18 cellular contexts compared by ENCODE assay signal in genomic region chr12:4434721-4435425, GRCh38. TPM values are rescaled to one million over a fixed set of nuclear protein-coding genes. Genes with fewer than 3 reads are reported as not detected.
A peak's percentile ranks its signal among the peaks of the same experiment; 100 is the strongest.
DNase-seq lines count a peak whose midpoint lies in the region; ATAC-seq and TF ChIP-seq lines count a peak whose summit lies in the region.
"Had no signal": no experiment of that assay in that cellular context is flagged by ENCODE, and none has a peak within 500 bp of the region (broad histone marks: within the 10 kb centered on the region; RNA-seq: fewer than 3 reads in every experiment).

No MANE protein-coding gene starts in this region.

- H3K27ac ChIP-seq in tibial nerve: no peak overlapping the region
- H3K27ac ChIP-seq in thyroid gland: no peak overlapping the region

- peak overlapping the region; percentile 47 for H3K4me3 Mint-ChIP-seq in dendritic cell treated with granulocyte-macrophage colony-stimulating factor and Interleukin-4, amounts not matched to agents 40 ng/mL and 50 ng/mL, for 4 days
- peak overlapping the region; percentile 11 to 14 for H3K4me3 Mint-ChIP-seq in stimulated activated naive B cell treated with anti-CD40 and anti-IgM and Interleukin-4, amounts not matched to agents 10 μg/mL and 1 μg/mL and 100 μg/mL, for 72 hours
- H3K4me3 Mint-ChIP-seq: activated naive CD8-positive, alpha-beta T cell treated with anti-CD3 and anti-CD28 coated beads, Interleukin-2, amount 10 ng/mL, durations not matched to agents 7 days and 5 days; CD4-positive, CD25-positive, alpha-beta regulatory T cell had no signal

- H3K9me3 Mint-ChIP-seq in dendritic cell treated with granulocyte-macrophage colony-stimulating factor and Interleukin-4, amounts not matched to agents 40 ng/mL and 50 ng/mL, for 4 days: no peaks in the 10 kb centered on the region
- no peaks in the 10 kb centered on the region for H3K9me3 Mint-ChIP-seq in stimulated activated naive B cell treated with anti-CD40 and anti-IgM and Interleukin-4, amounts not matched to agents 10 μg/mL and 1 μg/mL and 100 μg/mL, for 72 hours
- H3K9me3 Mint-ChIP-seq: activated naive CD8-positive, alpha-beta T cell treated with anti-CD3 and anti-CD28 coated beads, Interleukin-2, amount 10 ng/mL, durations not matched to agents 7 days and 5 days had no signal

- 84 to 87% methylated on average over 8 of the region's 8 CpGs for WGBS in tibial nerve, 2 donors
- WGBS in thyroid gland, 2 donors: 83 to 89% methylated on average over 8 of the region's 8 CpGs

- H3K27me3 ChIP-seq in tibial nerve (no peaks in the 10 kb centered on the region), thyroid gland (no peaks in the 10 kb centered on the region)

- H3K4me1 Mint-ChIP-seq in dendritic cell treated with granulocyte-macrophage colony-stimulating factor and Interleukin-4, amounts not matched to agents 40 ng/mL and 50 ng/mL, for 4 days (ENCODE audit: low read depth): peaks cover 94% of the 10 kb centered on the region
- H3K4me1 Mint-ChIP-seq in stimulated activated naive B cell treated with anti-CD40 and anti-IgM and Interleukin-4, amounts not matched to agents 10 μg/mL and 1 μg/mL and 100 μg/mL, for 72 hours: peaks cover 59 to 84% of the 10 kb centered on the region in 2 donors

- H3K36me3 ChIP-seq in tibial nerve (no peaks in the 10 kb centered on the region), thyroid gland (no peaks in the 10 kb centered on the region)

- H3K4me1 ChIP-seq in tibial nerve: no peaks in the 10 kb centered on the region
- no peaks in the 10 kb centered on the region for H3K4me1 ChIP-seq in thyroid gland

- H3K9me3 ChIP-seq in tibial nerve: no peaks in the 10 kb centered on the region
- H3K9me3 ChIP-seq in thyroid gland: no peaks in the 10 kb centered on the region

- TF ChIP-seq EP300 in tibial nerve (IDR thresholded peaks at IDR 0.05): no peak

- DNase-seq in GM12865 (ENCODE audit: low read depth) (peak; percentile 10), NOMO-1 treated with dmso at 0.1 percent for 144 hours (lab: John Stamatoyannopoulos, UW; ENCODE audit: unreplicated experiment) (peak; percentile 94), midbrain (lab: John Stamatoyannopoulos, UW) (no peak), tibial nerve (ENCODE audit: low spot score in 2 of 2) (no peak), thyroid gland (no peak)
- DNase-seq in stimulated activated naive B cell treated with anti-CD40 and anti-IgM and Interleukin-4, amounts not matched to agents 10 μg/mL and 1 μg/mL and 100 μg/mL, for 72 hours: peak; percentile 68
- DNase-seq: activated naive CD8-positive, alpha-beta T cell treated with anti-CD3 and anti-CD28 coated beads, Interleukin-2, amount 10 ng/mL, durations not matched to agents 7 days and 5 days; activated T-cell treated with anti-CD3 and anti-CD28 coated beads for 4 hours; CD4-positive, CD25-positive, alpha-beta regulatory T cell; GOT3; mesendoderm; NCI-H1105 treated with DMSO at 0.1 percent for 48 hours; NCI-H2227 treated with DMSO at 0.1 percent for 48 hours had no signal

- TF ChIP-seq POLR2A in tibial nerve (IDR thresholded peaks at IDR 0.05) (no peak), thyroid gland (IDR thresholded peaks at IDR 0.05) (no peak)

- H3K4me3 ChIP-seq in GM12865 (ENCODE audit: low read depth, low read length) (no peak overlapping the region), tibial nerve (no peak overlapping the region), thyroid gland (replicated peaks in 1 of 3) (no peak overlapping the region)

- peak; percentile 71 to 79 for ATAC-seq in stimulated activated naive B cell treated with anti-CD40 and anti-IgM and Interleukin-4, amounts not matched to agents 10 μg/mL and 1 μg/mL and 100 μg/mL, for 72 hours (replicated peaks)
- ATAC-seq: SK-N-SH treated with all-trans-retinoic acid at 6 μM for 48 hours had no signal

- intact Hi-C loops in dendritic cell treated with granulocyte-macrophage colony-stimulating factor and Interleukin-4, amounts not matched to agents 40 ng/mL and 50 ng/mL, for 4 days (cut with micrococcal nuclease): loop anchor here (2.0 kb wide), 1 partner anchor 38 kb away; no protein-coding TSS in a partner anchor
- intact Hi-C loops in thyroid gland (cut with DNase I): no loop called here

- H3K27me3 Mint-ChIP-seq in dendritic cell treated with granulocyte-macrophage colony-stimulating factor and Interleukin-4, amounts not matched to agents 40 ng/mL and 50 ng/mL, for 4 days: no peaks in the 10 kb centered on the region
- H3K27me3 Mint-ChIP-seq in stimulated activated naive B cell treated with anti-CD40 and anti-IgM and Interleukin-4, amounts not matched to agents 10 μg/mL and 1 μg/mL and 100 μg/mL, for 72 hours: no peaks in the 10 kb centered on the region

- TF ChIP-seq CTCF in GM12865 (IDR thresholded peaks at IDR 0.05; ENCODE audit: insufficient read depth, low read depth, low read length, missing control alignments): no peak
- TF ChIP-seq CTCF in tibial nerve (IDR thresholded peaks at IDR 0.05): no peak
- TF ChIP-seq CTCF in thyroid gland (IDR thresholded peaks at IDR 0.05): no peak

- peak overlapping the region; percentile 84 for H3K27ac Mint-ChIP-seq in dendritic cell treated with granulocyte-macrophage colony-stimulating factor and Interleukin-4, amounts not matched to agents 40 ng/mL and 50 ng/mL, for 4 days
- peak overlapping the region; percentile 96 for H3K27ac Mint-ChIP-seq in stimulated activated naive B cell treated with anti-CD40 and anti-IgM and Interleukin-4, amounts not matched to agents 10 μg/mL and 1 μg/mL and 100 μg/mL, for 72 hours
- H3K27ac Mint-ChIP-seq: activated naive CD8-positive, alpha-beta T cell treated with anti-CD3 and anti-CD28 coated beads, Interleukin-2, amount 10 ng/mL, durations not matched to agents 7 days and 5 days had no signal

- H3K36me3 Mint-ChIP-seq in dendritic cell treated with granulocyte-macrophage colony-stimulating factor and Interleukin-4, amounts not matched to agents 40 ng/mL and 50 ng/mL, for 4 days (ENCODE audit: low read depth): peaks cover 8% of the 10 kb centered on the region
- H3K36me3 Mint-ChIP-seq in stimulated activated naive B cell treated with anti-CD40 and anti-IgM and Interleukin-4, amounts not matched to agents 10 μg/mL and 1 μg/mL and 100 μg/mL, for 72 hours: peaks cover 0 to 27% of the 10 kb centered on the region in 2 donors
- H3K36me3 Mint-ChIP-seq: activated naive CD8-positive, alpha-beta T cell treated with anti-CD3 and anti-CD28 coated beads, Interleukin-2, amount 10 ng/mL, durations not matched to agents 7 days and 5 days; CD4-positive, CD25-positive, alpha-beta regulatory T cell had no signal

RNA-seq across cellular contexts. Expression of gene FGF6, which starts 10.7 kb away (rescaled TPM):
- total RNA-seq in tibial nerve (not detected), thyroid gland (not detected)
- total RNA-seq: activated naive CD8-positive, alpha-beta T cell treated with anti-CD3 and anti-CD28 coated beads, Interleukin-2, amount 10 ng/mL, durations not matched to agents 7 days and 5 days; cardiac septum; CD4-positive, CD25-positive, alpha-beta regulatory T cell; frontal cortex; omental fat pad had no signal

RNA-seq across cellular contexts. Expression of gene FGF23, which starts 55.4 kb away (rescaled TPM):
- not detected for total RNA-seq in tibial nerve
- total RNA-seq in thyroid gland: not detected
- total RNA-seq: activated naive CD8-positive, alpha-beta T cell treated with anti-CD3 and anti-CD28 coated beads, Interleukin-2, amount 10 ng/mL, durations not matched to agents 7 days and 5 days; CD4-positive, CD25-positive, alpha-beta regulatory T cell; frontal cortex; omental fat pad had no signal

Comparison
In these comparisons a context has a peak if more than half of its experiments do, and no peak if none do; other contexts are left out.
1. DNase-seq: peak in GM12865 (single experiment), NOMO-1 treated with dmso at 0.1 percent for 144 hours (single experiment) and stimulated activated naive B cell treated with anti-CD40 and anti-IgM and Interleukin-4, amounts not matched to agents 10 μg/mL and 1 μg/mL and 100 μg/mL, for 72 hours (single experiment); none in midbrain (single experiment), tibial nerve (0 of 2) and thyroid gland (0 of 2).